Comparison of ENCODE assay signal across 28 cellular contexts in the genomic region with DNA sequence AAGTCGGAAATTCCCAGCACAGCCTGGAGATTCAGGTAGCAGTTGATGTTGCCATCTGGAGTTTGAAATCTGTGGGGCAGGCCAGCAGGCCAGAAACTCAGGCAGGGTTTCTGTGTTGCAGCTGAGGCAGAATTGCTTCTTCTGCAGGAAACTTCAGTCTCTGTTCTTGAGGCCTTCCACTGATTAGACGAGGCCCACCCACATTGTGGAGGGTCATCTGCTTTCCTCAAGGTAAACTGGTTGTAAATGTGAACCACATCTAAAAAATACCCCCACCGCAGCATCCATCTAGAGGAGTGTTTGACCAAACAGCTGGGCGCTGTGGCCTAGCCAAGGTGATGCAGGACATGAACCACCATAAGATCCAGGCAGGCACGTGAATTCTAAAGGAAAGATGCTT.
"Had no signal": no experiment of that assay in that cellular context is flagged by ENCODE, and none has a peak within 500 bp of the region (broad histone marks: within the 10 kb centered on the region; RNA-seq: fewer than 3 reads in every experiment).

No MANE protein-coding gene starts in this region.

- H3K9me3 ChIP-seq: ovary, psoas muscle, right lobe of liver, sigmoid colon, stomach, thoracic aorta, thyroid gland, tibial nerve, upper lobe of left lung, vagina had no signal

- H2AFZ ChIP-seq: neural progenitor cell, parathyroid adenoma had no signal

- H3K36me3 Mint-ChIP-seq: natural killer cell; neural progenitor cell; stimulated activated effector memory CD8-positive, alpha-beta T cell treated with anti-CD3 and anti-CD28 coated beads, Interleukin-12 subunit alpha, Interleukin-12 subunit beta, amount 100 ng/mL, for 72 hours; stimulated activated naive B cell treated with anti-CD40 and anti-IgM and Interleukin-4, amounts not matched to agents 10 μg/mL and 1 μg/mL and 100 μg/mL, for 72 hours had no signal

- DNase-seq: natural killer cell; occipital lobe; ovary; psoas muscle; right cardiac atrium; right lobe of liver; sigmoid colon; small intestine; stimulated activated CD4-positive, alpha-beta T cell treated with anti-CD3 and anti-CD28 coated beads, Interleukin-12 subunit alpha, Interleukin-12 subunit beta, amount 100 ng/mL, for 4 hours; stimulated activated CD4-positive, alpha-beta T cell treated with anti-CD3 and anti-CD28 coated beads, Interleukin-2, amount 100 ng/mL, for 24 hours; stimulated activated CD4-positive, alpha-beta T cell treated with anti-CD3 and anti-CD28 coated beads, Interleukin-2, amount 100 ng/mL, for 48 hours; stimulated activated CD4-positive, alpha-beta T cell treated with anti-CD3 and anti-CD28 coated beads, Interleukin-4, amount 100 ng/mL, for 24 hours; stimulated activated naive B cell treated with anti-CD40 and anti-IgM and Interleukin-4, amounts not matched to agents 10 μg/mL and 1 μg/mL and 100 μg/mL, for 72 hours; stimulated activated naive CD4-positive, alpha-beta T cell treated with Interleukin-2 at 50 U/mL for 16 hours; stomach; thyroid gland; trophoblast cell; upper lobe of left lung had no signal

- H3K27me3 ChIP-seq: neural progenitor cell, ovary, right lobe of liver, thyroid gland, upper lobe of left lung, vagina had no signal

- H3K36me3 ChIP-seq: neural progenitor cell, ovary, right lobe of liver, sigmoid colon, stomach, thoracic aorta, thyroid gland, tibial nerve, upper lobe of left lung, vagina had no signal

- FAIRE-seq: small intestine, urothelium cell line had no signal

- H3K4me2 ChIP-seq: neural progenitor cell had no signal

- H3K9me3 Mint-ChIP-seq: natural killer cell; nephron; neural progenitor cell; stimulated activated effector memory CD8-positive, alpha-beta T cell treated with anti-CD3 and anti-CD28 coated beads, Interleukin-12 subunit alpha, Interleukin-12 subunit beta, amount 100 ng/mL, for 72 hours; stimulated activated naive B cell treated with anti-CD40 and anti-IgM and Interleukin-4, amounts not matched to agents 10 μg/mL and 1 μg/mL and 100 μg/mL, for 72 hours; stimulated activated naive CD8-positive, alpha-beta T cell treated with anti-CD3 and anti-CD28 coated beads, Interleukin-15, Interleukin-2, amounts not matched to agents 100 ng/mL and 50 ng/mL, for 24 hours had no signal

- ATAC-seq: natural killer cell; psoas muscle; right cardiac atrium; right lobe of liver; stimulated activated effector memory CD8-positive, alpha-beta T cell treated with anti-CD3 and anti-CD28 coated beads, Interleukin-12 subunit alpha, Interleukin-12 subunit beta, amount 100 ng/mL, for 72 hours; stimulated activated naive B cell treated with anti-CD40 and anti-IgM and Interleukin-4, amounts not matched to agents 10 μg/mL and 1 μg/mL and 100 μg/mL, for 72 hours had no signal

- H3K4me1 Mint-ChIP-seq: natural killer cell; nephron; stimulated activated effector memory CD8-positive, alpha-beta T cell treated with anti-CD3 and anti-CD28 coated beads, Interleukin-12 subunit alpha, Interleukin-12 subunit beta, amount 100 ng/mL, for 72 hours had no signal

- H3K27ac Mint-ChIP-seq: natural killer cell; nephron; neural progenitor cell; progenitor cell of endocrine pancreas; stimulated activated effector memory CD8-positive, alpha-beta T cell treated with anti-CD3 and anti-CD28 coated beads, Interleukin-12 subunit alpha, Interleukin-12 subunit beta, amount 100 ng/mL, for 72 hours; stimulated activated naive B cell treated with anti-CD40 and anti-IgM and Interleukin-4, amounts not matched to agents 10 μg/mL and 1 μg/mL and 100 μg/mL, for 72 hours; stimulated activated naive CD8-positive, alpha-beta T cell treated with anti-CD3 and anti-CD28 coated beads, Interleukin-15, Interleukin-2, amounts not matched to agents 100 ng/mL and 50 ng/mL, for 24 hours had no signal

- H3K4me3 ChIP-seq: neural progenitor cell, ovary, psoas muscle, right lobe of liver, sigmoid colon, stomach, thoracic aorta, thyroid gland, tibial nerve, upper lobe of left lung, vagina had no signal

- H3K27ac ChIP-seq: neural progenitor cell, ovary, parathyroid adenoma, psoas muscle, right lobe of liver, sigmoid colon, stomach, thoracic aorta, thyroid gland, tibial nerve, upper lobe of left lung, vagina had no signal

- H3K79me2 ChIP-seq: parathyroid adenoma had no signal

- H3K4me3 Mint-ChIP-seq: natural killer cell; nephron; neural progenitor cell; stimulated activated effector memory CD8-positive, alpha-beta T cell treated with anti-CD3 and anti-CD28 coated beads, Interleukin-12 subunit alpha, Interleukin-12 subunit beta, amount 100 ng/mL, for 72 hours; stimulated activated naive B cell treated with anti-CD40 and anti-IgM and Interleukin-4, amounts not matched to agents 10 μg/mL and 1 μg/mL and 100 μg/mL, for 72 hours; stimulated activated naive CD8-positive, alpha-beta T cell treated with anti-CD3 and anti-CD28 coated beads, Interleukin-15, Interleukin-2, amounts not matched to agents 100 ng/mL and 50 ng/mL, for 24 hours had no signal

- H3K9ac ChIP-seq: neural progenitor cell, parathyroid adenoma had no signal

- H3K4me1 ChIP-seq: neural progenitor cell, parathyroid adenoma, psoas muscle, right lobe of liver, sigmoid colon, stomach, thyroid gland, tibial nerve, upper lobe of left lung, vagina had no signal
